In the genomic region with DNA sequence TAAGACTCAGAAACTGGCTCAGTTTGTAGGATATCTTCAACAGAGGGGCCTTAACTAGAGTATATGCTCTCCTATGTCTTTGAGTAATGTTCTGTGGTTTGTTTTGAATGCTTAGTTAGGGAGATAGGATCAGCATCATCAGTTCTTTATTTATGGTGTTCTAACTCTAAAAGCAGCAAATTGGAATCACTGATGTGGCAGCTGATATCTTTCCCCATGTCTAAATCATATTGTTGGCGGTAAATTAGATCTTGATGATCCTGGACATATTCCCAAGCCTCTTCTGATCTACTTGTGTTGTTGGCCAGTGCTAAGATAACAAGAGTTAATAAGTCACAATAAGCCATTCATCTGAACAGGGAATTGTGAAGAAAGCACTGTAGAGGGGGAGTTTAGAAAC, we compare ENCODE assay signal across 25 cellular contexts.
DNase-seq lines count a peak whose midpoint lies in the region; ATAC-seq, FAIRE-seq and TF ChIP-seq lines count a peak whose summit lies in the region.
"Had no signal": no experiment of that assay in that cellular context is flagged by ENCODE, and none has a peak within 500 bp of the region (broad histone marks: within the 10 kb centered on the region; RNA-seq: fewer than 3 reads in every experiment).

No MANE protein-coding gene starts in this region.

- H4K20me1 ChIP-seq in GM23248 (ENCODE audit: insufficient read depth) = no peaks in the 10 kb centered on the region

- ATAC-seq in HG02678 (IDR thresholded peaks at IDR 0.05; ENCODE audit: unreplicated experiment) = no peak
- ATAC-seq: left cardiac atrium had no signal

- FAIRE-seq in GM12891 (lab: Jason Lieb, UNC) = no peak
- FAIRE-seq: frontal cortex, GM12892 had no signal

- no peaks in the 10 kb centered on the region for H3K36me3 ChIP-seq in GM23248 (ENCODE audit: low read depth)
- H3K36me3 ChIP-seq: colonic mucosa, neutrophil, prostate gland, uterus had no signal

- DNase-seq in GM23248 (peak; percentile 4), SK-N-DZ (ENCODE audit: low spot score) (peak; percentile 83), fibroblast of mammary gland (ENCODE audit: low read depth) (peak; percentile 60), renal cortical epithelial cell (ENCODE audit: low read depth) (peak; percentile 55), GM12891 (ENCODE audit: insufficient read length, low spot score) (no peak), AG08396 (ENCODE audit: low spot score) (no peak)
- DNase-seq in activated CD4-positive, alpha-beta T cell treated with anti-CD3 and anti-CD28 coated beads, Interleukin-2, amount 50 U/mL, for 1 hour = no peak
- DNase-seq: activated gamma-delta T cell; activated T-cell treated with anti-CD3 and anti-CD28 coated beads, Interleukin-2, amount 50 U/mL, for 1 hour; CD4-positive, CD25-positive, alpha-beta regulatory T cell; colonic mucosa; effector CD8-positive, alpha-beta T cell; erythroblast; left cardiac atrium; mesendoderm; NCI-H1417; NCI-H2081; NCI-H82; stimulated activated naive CD4-positive, alpha-beta T cell treated with Interleukin-2 at 50 U/mL for 16 hours; uterus had no signal

- no peaks in the 10 kb centered on the region for H3K27me3 ChIP-seq in GM23248 (replicated peaks; ENCODE audit: insufficient read depth)
- H3K27me3 ChIP-seq: colonic mucosa, neutrophil, uterus had no signal

- in situ Hi-C loops in GM23248 (cut with MboI) = no loop called here

- no peaks in the 10 kb centered on the region for H3K9me3 ChIP-seq in GM23248 (ENCODE audit: low read depth)
- H3K9me3 ChIP-seq: colonic mucosa, neutrophil, prostate gland, uterus had no signal

- no peak overlapping the region for H3K4me2 ChIP-seq in GM23248 (ENCODE audit: unreplicated experiment)

- H2AFZ ChIP-seq in GM23248 = no peak overlapping the region

- H3K4me1 ChIP-seq in GM23248 (ENCODE audit: insufficient read depth) = peaks cover 45% of the 10 kb centered on the region
- H3K4me1 ChIP-seq: colonic mucosa, prostate gland, uterus had no signal

- no peak for TF ChIP-seq POLR2A in GM12891 (IDR thresholded peaks at IDR 0.05; ENCODE audit: low read depth, low read length)

- no peak overlapping the region for H3K27ac ChIP-seq in GM23248
- H3K27ac ChIP-seq: colonic mucosa, neutrophil, prostate gland, uterus had no signal

- H3K79me2 ChIP-seq in GM23248 (ENCODE audit: insufficient read depth) = no peaks in the 10 kb centered on the region

- H3K4me3 ChIP-seq in GM23248 = no peak overlapping the region
- no peak overlapping the region for H3K4me3 ChIP-seq in fibroblast of mammary gland (ENCODE audit: control insufficient read depth, low read depth, low read length)
- H3K4me3 ChIP-seq: colonic mucosa, prostate gland, uterus had no signal

- no peaks in the 10 kb centered on the region for H3K9me2 ChIP-seq in GM23248 (ENCODE audit: insufficient read depth)

- peaks cover 38% of the 10 kb centered on the region for H3F3A ChIP-seq in GM23248 (ENCODE audit: insufficient read depth)

- WGBS in GM23248 (ENCODE audit: low coverage in 1 of 2, low lambda C conversion rate in 2 of 2, missing lambda C conversion rate in 2 of 2), 2 experiments = 93 to 100% methylated on average over 1 of the region's 1 CpG

- TF ChIP-seq CTCF in fibroblast of mammary gland (conservative IDR thresholded peaks at IDR 0.05; ENCODE audit: control insufficient read depth, insufficient read depth, low read depth, low read length) = no peak

- H3K9ac ChIP-seq in GM23248 = no peak overlapping the region

TF ChIP-seq in GM12891, 5 proteins besides CTCF, POLR2A, EP300 and RAD21:
- no peak for TF ChIP-seq POLR2AphosphoS5 (IDR thresholded peaks at IDR 0.05; ENCODE audit: low read depth, low read length)
- TF ChIP-seq PAX5 (IDR thresholded peaks at IDR 0.05; ENCODE audit: insufficient read depth, low read length, severe bottlenecking) = no peak
- TF ChIP-seq SPI1 (IDR thresholded peaks at IDR 0.05; ENCODE audit: low read depth, low read length) = no peak
- no peak for TF ChIP-seq TAF1 (IDR thresholded peaks at IDR 0.05; ENCODE audit: low read depth, low read length)
- TF ChIP-seq POU2F2 (IDR thresholded peaks at IDR 0.05; ENCODE audit: low read depth, low read length) = no peak

Comparison
In these comparisons a context has a peak if more than half of its experiments do, and no peak if none do; other contexts are left out.
1. DNase-seq: peak in GM23248 (single experiment), SK-N-DZ (single experiment), fibroblast of mammary gland (single experiment) and renal cortical epithelial cell (single experiment); none in activated CD4-positive, alpha-beta T cell treated with anti-CD3 and anti-CD28 coated beads, Interleukin-2, amount 50 U/mL, for 1 hour (single experiment), GM12891 (single experiment) and AG08396 (single experiment).